Comparison of ENCODE assay signal across 8 cellular contexts in the genomic region with DNA sequence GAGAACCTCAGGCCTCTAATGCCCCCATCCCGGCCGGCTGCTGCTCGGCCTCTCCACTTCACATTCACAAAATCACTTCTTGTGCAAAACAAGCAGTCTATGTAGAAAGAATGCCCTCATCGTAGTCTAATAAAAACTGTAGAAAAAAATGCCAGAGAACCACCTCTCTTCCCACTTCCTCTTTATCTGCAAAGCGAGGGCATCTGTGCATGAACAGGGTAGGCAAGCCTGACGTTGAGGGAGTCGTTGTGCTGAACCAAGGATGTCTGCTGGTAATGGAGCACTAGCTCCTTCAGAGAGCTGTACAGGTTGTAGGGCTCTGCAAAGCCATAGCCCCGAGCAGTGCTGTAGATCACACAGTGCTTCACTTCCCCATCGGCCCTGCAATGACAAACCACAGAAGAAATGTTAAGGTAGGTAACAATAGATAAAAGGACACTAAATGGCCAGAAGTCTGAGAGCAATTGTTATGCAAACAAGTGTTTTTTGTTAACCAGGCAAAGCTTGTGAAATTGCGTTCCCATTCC.
DNase-seq lines count a peak whose midpoint lies in the region; ATAC-seq and TF ChIP-seq lines count a peak whose summit lies in the region.

No MANE protein-coding gene starts in this region.

- H3K9me3 Mint-ChIP-seq in dendritic cell treated with granulocyte-macrophage colony-stimulating factor and Interleukin-4, amounts not matched to agents 40 ng/mL and 50 ng/mL, for 4 days = no peaks in the 10 kb centered on the region

- no peaks in the 10 kb centered on the region for H3K36me3 Mint-ChIP-seq in dendritic cell treated with granulocyte-macrophage colony-stimulating factor and Interleukin-4, amounts not matched to agents 40 ng/mL and 50 ng/mL, for 4 days (ENCODE audit: low read depth)

- peak overlapping the region; percentile 7 for H3K4me3 ChIP-seq in GM12865 (ENCODE audit: low read depth, low read length)

- peaks cover 11% of the 10 kb centered on the region for H3K27me3 Mint-ChIP-seq in dendritic cell treated with granulocyte-macrophage colony-stimulating factor and Interleukin-4, amounts not matched to agents 40 ng/mL and 50 ng/mL, for 4 days

- TF ChIP-seq CTCF in GM12865 (IDR thresholded peaks at IDR 0.05; ENCODE audit: insufficient read depth, low read depth, low read length, missing control alignments) = no peak

- ATAC-seq in GM21515 (IDR thresholded peaks at IDR 0.05; ENCODE audit: unreplicated experiment) (peak; percentile 79), HG03521 (IDR thresholded peaks at IDR 0.05; ENCODE audit: unreplicated experiment) (peak; percentile 71)

- peaks cover 19% of the 10 kb centered on the region for H3K4me1 Mint-ChIP-seq in dendritic cell treated with granulocyte-macrophage colony-stimulating factor and Interleukin-4, amounts not matched to agents 40 ng/mL and 50 ng/mL, for 4 days (ENCODE audit: low read depth)

- H3K27ac Mint-ChIP-seq in dendritic cell treated with granulocyte-macrophage colony-stimulating factor and Interleukin-4, amounts not matched to agents 40 ng/mL and 50 ng/mL, for 4 days = peak overlapping the region; percentile 63

- H3K4me3 Mint-ChIP-seq in dendritic cell treated with granulocyte-macrophage colony-stimulating factor and Interleukin-4, amounts not matched to agents 40 ng/mL and 50 ng/mL, for 4 days = no peak overlapping the region

- intact Hi-C loops in dendritic cell treated with granulocyte-macrophage colony-stimulating factor and Interleukin-4, amounts not matched to agents 40 ng/mL and 50 ng/mL, for 4 days (cut with micrococcal nuclease) = no loop called here

- DNase-seq in GM12865 (ENCODE audit: low read depth) (peak; percentile 87), NCI-H128 (lab: John Stamatoyannopoulos, UW; ENCODE audit: unreplicated experiment) (no peak), DMS 273 treated with DMSO at 0.1 percent for 48 hours (lab: John Stamatoyannopoulos, UW) (no peak), NCI-H526 treated with DMSO at 0.1 percent for 48 hours (lab: John Stamatoyannopoulos, UW) (no peak)
- DNase-seq in stimulated activated CD4-positive, alpha-beta T cell treated with anti-CD3 and anti-CD28 coated beads, Interleukin-4, amount 100 ng/mL, for 4 hours = no peak
